8 cellular contexts compared by ENCODE assay signal in genomic region chr18:11849845-11850747, GRCh38. TPM values are rescaled to one million over a fixed set of nuclear protein-coding genes. Genes with fewer than 3 reads are reported as not detected.
A peak's percentile ranks its signal among the peaks of the same experiment; 100 is the strongest.
DNase-seq lines count a peak whose midpoint lies in the region; ATAC-seq and TF ChIP-seq lines count a peak whose summit lies in the region.

No MANE protein-coding gene starts in this region.

- no peaks in the 10 kb centered on the region for H3K27me3 ChIP-seq in right cardiac atrium (ENCODE audit: control insufficient read depth, insufficient read depth)
- no peaks in the 10 kb centered on the region for H3K27me3 ChIP-seq in upper lobe of right lung

- H3K9me3 ChIP-seq in right cardiac atrium (ENCODE audit: control insufficient read depth, low read length) (no peaks in the 10 kb centered on the region), upper lobe of right lung (no peaks in the 10 kb centered on the region)

- WGBS in right cardiac atrium = 5% methylated on average over 19 of the region's 19 CpGs

- no peak for TF ChIP-seq CTCF in upper lobe of right lung (IDR thresholded peaks at IDR 0.05)

- H3K4me3 ChIP-seq in right cardiac atrium (ENCODE audit: low read length) (peak overlapping the region; percentile 91), upper lobe of right lung (peak overlapping the region; percentile 72)

- H3K27ac ChIP-seq in right cardiac atrium (ENCODE audit: low read length) = peak overlapping the region; percentile 86
- H3K27ac ChIP-seq in upper lobe of right lung = peak overlapping the region; percentile 94

- ATAC-seq in right cardiac atrium = peak; percentile 66 to 74
- ATAC-seq in upper lobe of right lung = peak; percentile 64

- no peaks in the 10 kb centered on the region for H3K4me1 ChIP-seq in right cardiac atrium (ENCODE audit: control insufficient read depth, insufficient read depth, low read length)
- peaks cover 24% of the 10 kb centered on the region for H3K4me1 ChIP-seq in upper lobe of right lung

- intact Hi-C loops in right cardiac atrium (cut with DNase I) = no loop called here
- intact Hi-C loops in upper lobe of right lung (cut with DNase I) = no loop called here

- H3K36me3 ChIP-seq in upper lobe of right lung = peaks cover 1% of the 10 kb centered on the region

- DNase-seq in CD1c-positive myeloid dendritic cell (ENCODE audit: extremely low spot score) (peak; percentile 69), KG1 (lab: John Stamatoyannopoulos, UW) (peak; percentile 4), SW 1271 (lab: John Stamatoyannopoulos, UW) (peak; percentile 44 to 68), amygdala (lab: John Stamatoyannopoulos, UW) (peak in 49 of 56 donors; percentile 7 to 73 (median 39)), right cardiac atrium (peak; percentile 79 to 86 (median 83)), putamen (ENCODE audit: low spot score) (peak; percentile 83), upper lobe of right lung (peak; percentile 80), NCI-H1048 (lab: John Stamatoyannopoulos, UW) (no peak)

RNA-seq across cellular contexts. Expression of gene CHMP1B, which starts 1.1 kb away (rescaled TPM):
- 10 to 100 TPM; 28.8 to 40.3 (median 32.3) TPM for total RNA-seq in right cardiac atrium
- polyA plus RNA-seq in right cardiac atrium = 40.4 TPM
- 42.6 TPM for total RNA-seq in upper lobe of right lung

RNA-seq across cellular contexts. Expression of gene MPPE1, which starts 58.0 kb away (rescaled TPM):
- total RNA-seq in right cardiac atrium (10 to 100 TPM; 29.0 to 40.6 (median 32.4) TPM), upper lobe of right lung (67.0 TPM)
- polyA plus RNA-seq in right cardiac atrium = 20.7 TPM
